8 cellular contexts compared by ENCODE assay signal in genomic region chr10:32445740-32446615, GRCh38. TPM values are rescaled to one million over a fixed set of nuclear protein-coding genes. Genes with fewer than 3 reads are reported as not detected.
DNase-seq lines count a peak whose midpoint lies in the region; ATAC-seq and TF ChIP-seq lines count a peak whose summit lies in the region.

Gene CCDC7 (plus strand): TSS chr10:32446140. CDS start chr10:32451643, 5,503 bp downstream.

- under 1% methylated on average over 56 of the region's 56 CpGs for WGBS in right cardiac atrium

- H3K4me3 ChIP-seq in right cardiac atrium (ENCODE audit: low read length) (peak within 1 kb of the TSS; percentile 96), uterus (peak within 1 kb of the TSS; percentile 71 to 81)

- TF ChIP-seq POLR2A in uterus (IDR thresholded peaks at IDR 0.05), result peak; percentile 55

- H3K27ac ChIP-seq in right cardiac atrium (ENCODE audit: low read length) (peak within 1 kb of the TSS; percentile 100), uterus (peak within 1 kb of the TSS; percentile 98)

- H3K27me3 ChIP-seq in right cardiac atrium (ENCODE audit: control insufficient read depth, insufficient read depth) (no peaks in the 10 kb centered on the region), uterus (no peaks in the 10 kb centered on the region)

- ATAC-seq in HG02852 (IDR thresholded peaks at IDR 0.05; ENCODE audit: unreplicated experiment) (peak; percentile 97), right cardiac atrium (peak; percentile 99)

- in situ Hi-C loops in GM13976 (cut with MboI; ENCODE audit: low sequenced_read_pairs, unreplicated experiment), result no loop called here

- H3K4me1 ChIP-seq in right cardiac atrium (ENCODE audit: control insufficient read depth, insufficient read depth, low read length) (peaks cover 2% of the 10 kb centered on the region), uterus (no peaks in the 10 kb centered on the region)

- TF ChIP-seq CTCF in GM13976 (IDR thresholded peaks at IDR 0.05; ENCODE audit: borderline replicate concordance, control extremely low read depth, extremely low read depth, insufficient read depth, missing control alignments), result peak; percentile 61
- peak; percentile 38 to 63 (median 46) for TF ChIP-seq CTCF in uterus (IDR thresholded peaks at IDR 0.05)

- H3K9me3 ChIP-seq in right cardiac atrium (ENCODE audit: control insufficient read depth, low read length) (no peaks in the 10 kb centered on the region), uterus (no peaks in the 10 kb centered on the region)

- intact Hi-C loops in T-helper 1 cell treated with Interleukin-12 subunit alpha and Interleukin-12 subunit beta and Interleukin-4 antibody, amounts not matched to agents 30 ng/mL and 1 ng/mL, for 36 hours (cut with micrococcal nuclease), result loop anchor here (1.0 to 10.0 kb wide), 12 partner anchors 13 to 1741 kb away; partner anchors contain the start of genes ARHGAP12, EPC1, ITGB1 and KIF5B
- intact Hi-C loops in right cardiac atrium (cut with DNase I), result loop anchor here in 3 of 4 donors (5.0 to 10.0 kb wide), 2 partner anchors 61 to 69 kb away; no protein-coding TSS in a partner anchor
- intact Hi-C loops in uterus (cut with DNase I; ENCODE audit: low total_unique reads), result no loop called here

- DNase-seq in GM13976 (ENCODE audit: low spot score) (peak; percentile 89), NCI-H1436 treated with DMSO at 0.1 percent for 48 hours (lab: John Stamatoyannopoulos, UW) (peak; percentile 29), amygdala (lab: John Stamatoyannopoulos, UW) (peak; percentile 22 to 88 (median 70)), right cardiac atrium (peak; percentile 89 to 96 (median 96)), pulmonary artery endothelial cell (ENCODE audit: low read depth, low spot score) (peak; percentile 64), uterus (peak; percentile 72 to 82)

- H3K36me3 ChIP-seq in uterus, result no peaks in the 10 kb centered on the region

RNA-seq across cellular contexts. Expression of gene CCDC7, which starts in this region (rescaled TPM):
- total RNA-seq in T-helper 1 cell treated with Interleukin-12 subunit alpha and Interleukin-12 subunit beta and Interleukin-4 antibody, amounts not matched to agents 30 ng/mL and 1 ng/mL, for 36 hours, result 12.9 and 13.6 TPM in 2 replicates
- total RNA-seq in right cardiac atrium (10 to 100 TPM; 25.4 to 38.7 (median 34.9) TPM), pulmonary artery endothelial cell (3.6 and 11.4 TPM in 2 replicates), uterus (100 to 1,000 TPM in 2 of 4 donors, 10 to 100 TPM in 2; 34.1 to 114 (median 93.6) TPM)
- polyA plus RNA-seq in right cardiac atrium, result 0.91 TPM

Comparison
In these comparisons a context has a peak if more than half of its experiments do, and no peak if none do; other contexts are left out.
1. Peak in every context shown above with its lines: DNase-seq, ATAC-seq, H3K4me3 ChIP-seq and H3K27ac ChIP-seq.
2. DNase-seq: peak in every context shown above with its lines; median percentile 96 in right cardiac atrium; 89 in GM13976; 77 in uterus; 70 in amygdala; 64 in pulmonary artery endothelial cell; 29 in NCI-H1436 treated with DMSO at 0.1 percent for 48 hours.